Comparison of ENCODE assay signal across 8 cellular contexts in genomic region chr2:203579131-203579643, GRCh38. TPM values are rescaled to one million over a fixed set of nuclear protein-coding genes. Genes with fewer than 3 reads are reported as not detected.
A peak's percentile ranks its signal among the peaks of the same experiment; 100 is the strongest.
DNase-seq lines count a peak whose midpoint lies in the region; ATAC-seq and TF ChIP-seq lines count a peak whose summit lies in the region.

No MANE protein-coding gene starts in this region.

- no peak overlapping the region for H3K4me2 ChIP-seq in neural progenitor cell

- CTCF ChIA-PET in WTC11 (lab: Charles Lee): interaction anchor here (0.5 kb wide), 1 partner anchor 17 kb away, joined by 4 read pairs; no protein-coding TSS in a partner anchor

- H3K4me1 Mint-ChIP-seq in WTC11 (peaks cover 12% of the 10 kb centered on the region), neural progenitor cell (peaks cover 4% of the 10 kb centered on the region)

- H3F3A ChIP-seq in neural progenitor cell (ENCODE audit: low read depth): no peaks in the 10 kb centered on the region

- no peak overlapping the region for H3K9ac ChIP-seq in neural progenitor cell

- H3K36me3 Mint-ChIP-seq in WTC11: no peaks in the 10 kb centered on the region
- no peaks in the 10 kb centered on the region for H3K36me3 Mint-ChIP-seq in neural progenitor cell

- H3K4me3 ChIP-seq in thyroid gland (replicated peaks in 1 of 3) (no peak overlapping the region), neural progenitor cell (no peak overlapping the region)

- H3K79me2 ChIP-seq in neural progenitor cell (ENCODE audit: low read depth): no peaks in the 10 kb centered on the region

- H3K36me3 ChIP-seq in thyroid gland (no peaks in the 10 kb centered on the region), neural progenitor cell (no peaks in the 10 kb centered on the region)

- ATAC-seq in GM21390 (IDR thresholded peaks at IDR 0.05; ENCODE audit: unreplicated experiment) (peak; percentile 98), HG03558 (IDR thresholded peaks at IDR 0.05; ENCODE audit: extremely low read depth, unreplicated experiment) (peak; percentile 93), WTC11 (peak; percentile 83)

- no peaks in the 10 kb centered on the region for H3K27me3 ChIP-seq in thyroid gland
- H3K27me3 ChIP-seq in neural progenitor cell: no peaks in the 10 kb centered on the region

- H3K9me3 ChIP-seq in thyroid gland (no peaks in the 10 kb centered on the region), neural progenitor cell (ENCODE audit: low read depth) (no peaks in the 10 kb centered on the region)

- no peaks in the 10 kb centered on the region for H3K9me3 Mint-ChIP-seq in WTC11
- no peaks in the 10 kb centered on the region for H3K9me3 Mint-ChIP-seq in neural progenitor cell

- H3K4me1 ChIP-seq in thyroid gland: peaks cover 69 to 82% of the 10 kb centered on the region in 2 donors
- H3K4me1 ChIP-seq in neural progenitor cell: peaks cover 6% of the 10 kb centered on the region

- H3K27me3 Mint-ChIP-seq in WTC11 (ENCODE audit: low read depth): no peaks in the 10 kb centered on the region; the same call in 1 of the 2 replicates
- peaks cover 2% of the 10 kb centered on the region for H3K27me3 Mint-ChIP-seq in neural progenitor cell (ENCODE audit: insufficient read depth, low read depth)

- H3K27ac ChIP-seq in thyroid gland (peak overlapping the region; percentile 85 to 95 (median 92)), neural progenitor cell (no peak overlapping the region)

- no peak overlapping the region for H3K4me3 Mint-ChIP-seq in WTC11
- no peak overlapping the region for H3K4me3 Mint-ChIP-seq in neural progenitor cell

- intact Hi-C loops in thyroid gland (cut with DNase I): no loop called here

- H2AFZ ChIP-seq in neural progenitor cell (replicated peaks): no peak overlapping the region

- DNase-seq in GM10266 (ENCODE audit: extremely low spot score) (peak; percentile 17), WTC11 (ENCODE audit: low spot score) (no peak), iPS-NIHi11 (ENCODE audit: low spot score) (peak; percentile 72), thyroid gland (peak; percentile 87 to 89), DMS 273 (lab: John Stamatoyannopoulos, UW; ENCODE audit: unreplicated experiment) (no peak), neural progenitor cell (ENCODE audit: low spot score) (no peak)

- 42 to 49% methylated on average over 2 of the region's 2 CpGs for WGBS in thyroid gland, 2 donors

- no peak overlapping the region for H3K27ac Mint-ChIP-seq in WTC11
- H3K27ac Mint-ChIP-seq in neural progenitor cell: no peak overlapping the region

- peak in 1 of 2 donors; percentile 27 for TF ChIP-seq POLR2A in thyroid gland (IDR thresholded peaks at IDR 0.05)

- TF ChIP-seq CTCF in GM10266 (IDR thresholded peaks at IDR 0.05; ENCODE audit: control insufficient read depth, insufficient read depth, low read depth, missing control alignments) (no peak), WTC11 (IDR thresholded peaks at IDR 0.05) (no peak), thyroid gland (IDR thresholded peaks at IDR 0.05) (no peak), neural progenitor cell (IDR thresholded peaks at IDR 0.05) (no peak)

- POLR2A ChIA-PET in WTC11 (lab: Charles Lee): no interaction called here

- no peaks in the 10 kb centered on the region for H4K20me1 ChIP-seq in neural progenitor cell (ENCODE audit: low read depth)

TF ChIP-seq in WTC11, 78 proteins besides CTCF, POLR2A, EP300 and RAD21:
- TF ChIP-seq ZNF416 (CRISPR knock-in tag; IDR thresholded peaks at IDR 0.05) (no peak), HMGA2 (CRISPR knock-in tag; IDR thresholded peaks at IDR 0.05) (no peak), RORB (CRISPR knock-in tag; IDR thresholded peaks at IDR 0.05) (no peak)
- TF ChIP-seq, protein P1, sequence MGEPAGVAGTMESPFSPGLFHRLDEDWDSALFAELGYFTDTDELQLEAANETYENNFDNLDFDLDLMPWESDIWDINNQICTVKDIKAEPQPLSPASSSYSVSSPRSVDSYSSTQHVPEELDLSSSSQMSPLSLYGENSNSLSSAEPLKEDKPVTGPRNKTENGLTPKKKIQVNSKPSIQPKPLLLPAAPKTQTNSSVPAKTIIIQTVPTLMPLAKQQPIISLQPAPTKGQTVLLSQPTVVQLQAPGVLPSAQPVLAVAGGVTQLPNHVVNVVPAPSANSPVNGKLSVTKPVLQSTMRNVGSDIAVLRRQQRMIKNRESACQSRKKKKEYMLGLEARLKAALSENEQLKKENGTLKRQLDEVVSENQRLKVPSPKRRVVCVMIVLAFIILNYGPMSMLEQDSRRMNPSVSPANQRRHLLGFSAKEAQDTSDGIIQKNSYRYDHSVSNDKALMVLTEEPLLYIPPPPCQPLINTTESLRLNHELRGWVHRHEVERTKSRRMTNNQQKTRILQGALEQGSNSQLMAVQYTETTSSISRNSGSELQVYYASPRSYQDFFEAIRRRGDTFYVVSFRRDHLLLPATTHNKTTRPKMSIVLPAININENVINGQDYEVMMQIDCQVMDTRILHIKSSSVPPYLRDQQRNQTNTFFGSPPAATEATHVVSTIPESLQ (CRISPR knock-in tag; IDR thresholded peaks at IDR 0.05): no peak
TF ChIP-seq in WTC11: peak in this region for 0.

RNA-seq across cellular contexts. Expression of gene RAPH1, which starts 44.1 kb away (rescaled TPM):
- total RNA-seq in WTC11 (2021): 18.0 to 24.6 TPM (median 18.2 TPM) in 3 replicates
- 100 to 1,000 TPM in 2 of 4 donors, 10 to 100 TPM in 2; 67.3 to 187 (median 99.4) TPM for total RNA-seq in thyroid gland
- 9.3 and 11.2 TPM in 2 replicates for total RNA-seq in neural progenitor cell (ENCODE audit: low replicate concordance)

Comparison
In these comparisons a context has a peak if more than half of its experiments do, and no peak if none do; other contexts are left out.
1. DNase-seq: peak in GM10266 (single experiment), iPS-NIHi11 (single experiment) and thyroid gland (2 of 2); none in WTC11 (single experiment), DMS 273 (single experiment) and neural progenitor cell (single experiment).
2. Peak in every context shown above with its lines, with median percentiles within 50 percentile points of each other: ATAC-seq.